ENCODE assay signal across 22 cellular contexts in genomic region chr3:22495826-22496225, GRCh38.
"Had no signal": no experiment of that assay in that cellular context is flagged by ENCODE, and none has a peak within 500 bp of the region (broad histone marks: within the 10 kb centered on the region; RNA-seq: fewer than 3 reads in every experiment).

No MANE protein-coding gene starts in this region.

- H3K4me1 Mint-ChIP-seq: immature natural killer cell, memory B cell had no signal

- H3K27me3 ChIP-seq: esophagus squamous epithelium, foreskin keratinocyte, gastroesophageal sphincter, heart left ventricle, hepatocyte, left lung had no signal

- H3K4me3 ChIP-seq: coronary artery, dorsolateral prefrontal cortex, esophagus squamous epithelium, gastroesophageal sphincter, heart left ventricle, hepatocyte, left lung, lower lobe of right lung had no signal

- H3K79me2 ChIP-seq: hepatocyte had no signal

- H3K27ac ChIP-seq: coronary artery, dorsolateral prefrontal cortex, epithelial cell of prostate, esophagus squamous epithelium, foreskin keratinocyte, gastroesophageal sphincter, heart left ventricle, hepatocyte, lower lobe of right lung had no signal

- ATAC-seq: esophagus mucosa, foreskin keratinocyte, gastroesophageal sphincter, heart left ventricle, left cardiac atrium, left lung, left ventricle myocardium superior, lower lobe of right lung had no signal

- H3K4me3 Mint-ChIP-seq: immature natural killer cell, memory B cell had no signal

- H3K36me3 ChIP-seq: esophagus squamous epithelium, gastroesophageal sphincter, heart left ventricle, left lung, lower lobe of right lung had no signal

- H3K4me1 ChIP-seq: esophagus squamous epithelium, foreskin keratinocyte, heart left ventricle, left lung, lower lobe of right lung had no signal

- H3K36me3 Mint-ChIP-seq: immature natural killer cell, memory B cell had no signal

- H3K9me3 ChIP-seq: esophagus squamous epithelium, heart left ventricle, left lung, lower lobe of right lung had no signal

- H2AFZ ChIP-seq: hepatocyte had no signal

- H3K27ac Mint-ChIP-seq: immature natural killer cell, memory B cell had no signal

- DNase-seq: dermis blood vessel endothelial cell; dorsolateral prefrontal cortex; effector CD4-positive, alpha-beta T cell; effector memory CD4-positive, alpha-beta T cell; erythroblast; esophagus squamous epithelium; foreskin keratinocyte; heart left ventricle; hypothalamus; immature natural killer cell; left cardiac atrium; left lung; left ventricle myocardium superior; lower lobe of right lung; mesendoderm; midbrain had no signal

- H3K27me3 Mint-ChIP-seq: memory B cell had no signal

- H3K4me2 ChIP-seq: hepatocyte had no signal
